In the genomic region with DNA sequence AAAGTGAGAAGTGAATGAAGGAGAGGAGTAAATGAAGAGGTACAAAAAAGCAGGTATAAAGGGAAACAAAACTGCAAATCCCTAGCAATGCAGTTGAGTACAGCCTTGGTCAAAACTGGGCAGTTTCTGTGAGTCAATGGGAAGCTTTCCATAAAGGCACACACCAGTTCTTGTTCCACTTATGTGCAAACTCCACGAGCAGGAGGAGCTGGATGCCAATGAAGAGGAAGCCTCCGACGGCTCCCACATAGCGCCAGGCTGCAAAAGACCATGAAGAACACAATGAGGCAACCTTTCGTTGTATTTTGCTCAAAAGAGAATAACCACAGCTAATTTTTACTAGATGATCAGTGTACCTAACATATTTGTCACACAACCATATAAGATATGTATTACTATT, we compare ENCODE assay signal across 19 cellular contexts.
DNase-seq lines count a peak whose midpoint lies in the region; ATAC-seq and TF ChIP-seq lines count a peak whose summit lies in the region.
"Had no signal": no experiment of that assay in that cellular context is flagged by ENCODE, and none has a peak within 500 bp of the region (broad histone marks: within the 10 kb centered on the region; RNA-seq: fewer than 3 reads in every experiment).

No MANE protein-coding gene starts in this region.

- no peak overlapping the region for H4K91ac ChIP-seq in H9 (ENCODE audit: insufficient read length, low read depth, low read length)

- H3K9me2 ChIP-seq in Karpas-422 (replicated peaks; ENCODE audit: insufficient read depth, low read length), result no peaks in the 10 kb centered on the region

- no peak overlapping the region for H2BK20ac ChIP-seq in H9 (ENCODE audit: low read depth, low read length, poor library complexity, severe bottlenecking)

- intact Hi-C loops in activated CD4-positive, alpha-beta T cell treated with anti-CD3 and anti-CD28 coated beads for 36 hours (cut with DNase I, micrococcal nuclease), result no loop called here

- H3K4me3 ChIP-seq in Karpas-422 (ENCODE audit: low read length), result no peak overlapping the region
- H3K4me3 ChIP-seq: cardiac muscle cell, GM12878, GM23338, K562 had no signal

- H3K9me3 ChIP-seq in H9 (ENCODE audit: control insufficient read depth, low read depth, low read length) (no peaks in the 10 kb centered on the region), Karpas-422 (ENCODE audit: low read length) (no peaks in the 10 kb centered on the region)
- H3K9me3 ChIP-seq: neutrophil had no signal

- no peaks in the 10 kb centered on the region for H3K23me2 ChIP-seq in H9 (ENCODE audit: insufficient read length, low read depth, low read length, poor library complexity, severe bottlenecking)

- no peak overlapping the region for H3K56ac ChIP-seq in H9 (ENCODE audit: insufficient read length, low read depth, low read length)

- no peak overlapping the region for H2BK15ac ChIP-seq in H9 (ENCODE audit: low read depth, low read length)

- no peak overlapping the region for H2BK12ac ChIP-seq in H9 (ENCODE audit: insufficient read length, low read depth, low read length)

- no peaks in the 10 kb centered on the region for H3K79me2 ChIP-seq in H9 (ENCODE audit: insufficient read depth, low read length)
- no peaks in the 10 kb centered on the region for H3K79me2 ChIP-seq in Karpas-422 (ENCODE audit: low read length)

- TF ChIP-seq CTCF in H9 (conservative IDR thresholded peaks at IDR 0.05), result no peak
- no peak for TF ChIP-seq CTCF in WTC11 (IDR thresholded peaks at IDR 0.05)
- no peak for TF ChIP-seq CTCF in nephron (IDR thresholded peaks at IDR 0.05; ENCODE audit: unreplicated experiment in 3 of 3)
- TF ChIP-seq CTCF in HFFc6 (IDR thresholded peaks at IDR 0.05), result no peak

- no peak overlapping the region for H4K5ac ChIP-seq in H9 (ENCODE audit: insufficient read length, low read depth, low read length)

- no peak overlapping the region for H2BK5ac ChIP-seq in H9 (ENCODE audit: insufficient read length, low read length)

- POLR2A ChIA-PET in activated CD4-positive, alpha-beta T cell treated with anti-CD3 and anti-CD28 coated beads for 36 hours (lab: Charles Lee), result no interaction called here
- POLR2A ChIA-PET in WTC11 (lab: Charles Lee), result no interaction called here

- H3K4me1 ChIP-seq in H9 (ENCODE audit: insufficient read depth, low read length), result no peaks in the 10 kb centered on the region
- H3K4me1 ChIP-seq in Karpas-422 (ENCODE audit: low read length), result no peaks in the 10 kb centered on the region

- H2BK120ac ChIP-seq in H9 (ENCODE audit: low read depth, low read length, poor library complexity, severe bottlenecking), result no peak overlapping the region

- H3K4me3 Mint-ChIP-seq in activated CD4-positive, alpha-beta T cell treated with anti-CD3 and anti-CD28 coated beads for 36 hours, result no peak overlapping the region
- no peak overlapping the region for H3K4me3 Mint-ChIP-seq in H9
- no peak overlapping the region for H3K4me3 Mint-ChIP-seq in WTC11
- no peak overlapping the region for H3K4me3 Mint-ChIP-seq in nephron
- no peak overlapping the region for H3K4me3 Mint-ChIP-seq in HFFc6
- H3K4me3 Mint-ChIP-seq: dendritic cell treated with granulocyte-macrophage colony-stimulating factor and Interleukin-4, amounts not matched to agents 40 ng/mL and 50 ng/mL, for 4 days; GM23338 had no signal

- H3K27me3 Mint-ChIP-seq in activated CD4-positive, alpha-beta T cell treated with anti-CD3 and anti-CD28 coated beads for 36 hours, result no peaks in the 10 kb centered on the region
- H3K27me3 Mint-ChIP-seq in H9 (ENCODE audit: low read depth) (no peaks in the 10 kb centered on the region), WTC11 (ENCODE audit: low read depth) (no peaks in the 10 kb centered on the region), nephron (ENCODE audit: low read depth) (no peaks in the 10 kb centered on the region), HFFc6 (ENCODE audit: insufficient read depth) (no peaks in the 10 kb centered on the region)
- H3K27me3 Mint-ChIP-seq: dendritic cell treated with granulocyte-macrophage colony-stimulating factor and Interleukin-4, amounts not matched to agents 40 ng/mL and 50 ng/mL, for 4 days had no signal

- no peak overlapping the region for H4K8ac ChIP-seq in H9 (replicated peaks; ENCODE audit: insufficient read length, low read depth, low read length)

- no peaks in the 10 kb centered on the region for H3K36me3 ChIP-seq in Karpas-422 (ENCODE audit: insufficient read depth, low read length)

- peak overlapping the region; percentile 41 for H3K27ac Mint-ChIP-seq in activated CD4-positive, alpha-beta T cell treated with anti-CD3 and anti-CD28 coated beads for 36 hours
- H3K27ac Mint-ChIP-seq in H9 (peak overlapping the region; percentile 37 to 88 (median 40); a peak in 2 of 7 replicates), WTC11 (peak overlapping the region; percentile 89), nephron (peak overlapping the region in 2 of 3 experiments; percentile 6 to 30), HFFc6 (no peak overlapping the region)
- H3K27ac Mint-ChIP-seq: dendritic cell treated with granulocyte-macrophage colony-stimulating factor and Interleukin-4, amounts not matched to agents 40 ng/mL and 50 ng/mL, for 4 days had no signal

- no peak overlapping the region for H3K18ac ChIP-seq in H9 (ENCODE audit: insufficient read length, low read depth, low read length)

- H3K9me3 Mint-ChIP-seq in activated CD4-positive, alpha-beta T cell treated with anti-CD3 and anti-CD28 coated beads for 36 hours (ENCODE audit: low read depth), result no peaks in the 10 kb centered on the region
- H3K9me3 Mint-ChIP-seq in H9, result no peaks in the 10 kb centered on the region
- no peaks in the 10 kb centered on the region for H3K9me3 Mint-ChIP-seq in WTC11
- H3K9me3 Mint-ChIP-seq in nephron, result no peaks in the 10 kb centered on the region
- no peaks in the 10 kb centered on the region for H3K9me3 Mint-ChIP-seq in HFFc6
- H3K9me3 Mint-ChIP-seq: dendritic cell treated with granulocyte-macrophage colony-stimulating factor and Interleukin-4, amounts not matched to agents 40 ng/mL and 50 ng/mL, for 4 days; GM23338 had no signal

- no peaks in the 10 kb centered on the region for H3K79me1 ChIP-seq in H9 (ENCODE audit: insufficient read depth, low read depth, low read length, poor library complexity, severe bottlenecking)

- H2AFZ ChIP-seq in H9 (ENCODE audit: low read length) (no peak overlapping the region), Karpas-422 (ENCODE audit: low read length) (no peak overlapping the region)
- H2AFZ ChIP-seq: GM23338 had no signal

- H2AK5ac ChIP-seq in H9 (ENCODE audit: insufficient read length, low read length), result no peak overlapping the region

- peaks cover 44% of the 10 kb centered on the region for H3K36me3 Mint-ChIP-seq in activated CD4-positive, alpha-beta T cell treated with anti-CD3 and anti-CD28 coated beads for 36 hours (ENCODE audit: low read depth)
- H3K36me3 Mint-ChIP-seq in H9 (ENCODE audit: insufficient read depth in 1 of 3, low read depth in 3 of 3) (peaks cover 16 to 53% (median 31%) of the 10 kb centered on the region in 3 experiments; a peak in 6 of 7 replicates), WTC11 (peaks cover 54% of the 10 kb centered on the region), nephron (ENCODE audit: low read depth) (peaks cover 45% of the 10 kb centered on the region), HFFc6 (ENCODE audit: low read depth) (peaks cover 15% of the 10 kb centered on the region)

- H3K9ac ChIP-seq in H9 (ENCODE audit: extremely low read depth, insufficient read length, low read length) (no peak overlapping the region), Karpas-422 (ENCODE audit: low read length) (no peak overlapping the region)

- H3T11ph ChIP-seq in H9 (ENCODE audit: low read length), result no peak overlapping the region

- DNase-seq in activated CD4-positive, alpha-beta T cell treated with anti-CD3 and anti-CD28 coated beads for 36 hours, result no peak
- no peak for DNase-seq in activated CD4-positive, alpha-beta T cell treated with anti-CD3 and anti-CD28 coated beads, Interleukin-2, amount 50 U/mL, for 48 hours
- no peak for DNase-seq in H9
- no peak for DNase-seq in WTC11 (ENCODE audit: low spot score)
- no peak for DNase-seq in HFFc6
- DNase-seq in OCI-M2 (lab: John Stamatoyannopoulos, UW; ENCODE audit: unreplicated experiment), result no peak
- no peak for DNase-seq in Karpas-422
- DNase-seq: 8988T; activated CD4-positive, alpha-beta T cell treated with anti-CD3 and anti-CD28 coated beads for 4 hours; COR-L47; NCI-H1694 treated with DMSO at 0.1 percent for 48 hours; NCI-H526 had no signal

- no peak overlapping the region for H3K23ac ChIP-seq in H9 (ENCODE audit: insufficient read length, low read depth, low read length)

- peaks cover 28% of the 10 kb centered on the region for H3K4me1 Mint-ChIP-seq in activated CD4-positive, alpha-beta T cell treated with anti-CD3 and anti-CD28 coated beads for 36 hours
- H3K4me1 Mint-ChIP-seq in H9 (peaks cover 20 to 22% of the 10 kb centered on the region in 2 experiments), WTC11 (peaks cover 48% of the 10 kb centered on the region), nephron (peaks cover 22% of the 10 kb centered on the region), HFFc6 (ENCODE audit: low read depth) (peaks cover 9% of the 10 kb centered on the region)

- no peak overlapping the region for H3K4ac ChIP-seq in H9 (ENCODE audit: low read depth, low read length)

- no peak overlapping the region for H3K14ac ChIP-seq in H9 (ENCODE audit: insufficient read depth, low read length)

- WGBS in H9 (ENCODE audit: extremely low coverage, insufficient read length, low lambda C conversion rate), result no CpG with 5 or more reads among the region's 5 CpGs

- H3K4me2 ChIP-seq in H9 (ENCODE audit: insufficient read depth, insufficient read length, low read length) (no peak overlapping the region), Karpas-422 (ENCODE audit: low read depth, low read length, poor library complexity, severe bottlenecking) (no peak overlapping the region)
- H3K4me2 ChIP-seq: GM23338 had no signal

- H4K20me1 ChIP-seq in H9 (ENCODE audit: control insufficient read depth, insufficient read depth, insufficient read length) (no peaks in the 10 kb centered on the region), Karpas-422 (ENCODE audit: insufficient read depth, low read depth, low read length) (no peaks in the 10 kb centered on the region)

- no peak for ATAC-seq in activated CD4-positive, alpha-beta T cell treated with anti-CD3 and anti-CD28 coated beads for 36 hours
- ATAC-seq in WTC11, result no peak
- ATAC-seq: GM12878, GM23338, K562 had no signal

- CTCF ChIA-PET in activated CD4-positive, alpha-beta T cell treated with anti-CD3 and anti-CD28 coated beads for 36 hours (lab: Charles Lee), result interaction anchor here (1.0 to 1.5 kb wide), 3 partner anchors 12 to 84 kb away, joined by 3 to 4 read pairs (median 3); no protein-coding TSS in a partner anchor
- CTCF ChIA-PET in WTC11 (lab: Charles Lee), result interaction anchor here (1.1 kb wide), 1 partner anchor 84 kb away, joined by 3 read pairs; no protein-coding TSS in a partner anchor

- H3K27ac ChIP-seq in H9 (ENCODE audit: insufficient read length, low read depth, low read length) (no peak overlapping the region), Karpas-422 (ENCODE audit: low read length) (no peak overlapping the region)
- H3K27ac ChIP-seq: cardiac muscle cell, neutrophil had no signal

- no peaks in the 10 kb centered on the region for H3K27me3 ChIP-seq in H9 (ENCODE audit: insufficient read depth, low read length)
- H3K27me3 ChIP-seq in Karpas-422 (ENCODE audit: low read length), result no peaks in the 10 kb centered on the region
- H3K27me3 ChIP-seq: cardiac muscle cell, neutrophil had no signal
